33 cellular contexts compared by ENCODE assay signal in the genomic region with DNA sequence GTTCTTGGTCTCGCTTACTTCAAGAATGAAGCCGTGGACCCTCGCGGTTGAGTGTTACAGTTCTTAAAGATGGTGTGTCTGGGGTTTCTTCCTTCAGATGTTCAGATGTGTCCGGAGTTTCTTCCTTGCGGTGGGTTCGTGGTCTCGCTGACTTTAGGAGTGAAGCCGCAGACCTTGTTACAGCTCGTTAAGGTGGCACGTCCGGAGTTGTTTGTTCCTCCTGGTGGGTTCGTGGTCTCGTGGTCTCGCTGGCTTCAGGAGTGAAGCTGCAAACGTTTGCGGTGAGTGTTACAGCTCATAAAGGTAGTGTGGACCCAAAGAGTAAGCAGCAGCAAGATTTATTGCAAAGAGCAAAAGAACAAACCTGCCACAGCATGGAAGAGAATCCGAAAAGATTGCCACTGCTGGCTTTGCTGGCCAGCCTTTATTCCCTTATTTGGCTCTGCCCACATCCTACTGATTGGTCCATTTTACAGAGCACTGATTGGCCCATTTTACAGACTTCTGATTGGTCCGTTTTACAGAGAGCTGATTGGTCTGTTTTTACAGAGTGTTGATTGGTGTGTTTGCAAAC. TPM values are rescaled to one million over a fixed set of nuclear protein-coding genes. Genes with fewer than 3 reads are reported as not detected.
"Had no signal": no experiment of that assay in that cellular context is flagged by ENCODE, and none has a peak within 500 bp of the region (broad histone marks: within the 10 kb centered on the region; RNA-seq: fewer than 3 reads in every experiment).

No MANE protein-coding gene starts in this region.

- DNase-seq: dermis blood vessel endothelial cell; effector memory CD4-positive, alpha-beta T cell; foreskin keratinocyte; heart left ventricle; kidney; left ventricle myocardium superior; lower lobe of right lung; naive B cell; pancreas; stimulated activated CD4-positive, alpha-beta T cell treated with anti-CD3 and anti-CD28 coated beads, Interleukin-12 subunit alpha, Interleukin-12 subunit beta, amount 100 ng/mL, for 4 hours; stimulated activated CD4-positive, alpha-beta T cell treated with anti-CD3 and anti-CD28 coated beads, Interleukin-1b, Interleukin-23, amount 100 ng/mL, for 48 hours; stimulated activated CD4-positive, alpha-beta T cell treated with anti-CD3 and anti-CD28 coated beads, Interleukin-4, amount 100 ng/mL, for 1 hour; stimulated activated CD8-positive, alpha-beta memory T cell treated with anti-CD3 and anti-CD28 coated beads, Interleukin-4, amount 100 ng/mL, for 48 hours; stimulated activated naive CD4-positive, alpha-beta T cell; stimulated activated naive CD8-positive, alpha-beta T cell treated with anti-CD3 and anti-CD28 coated beads, Interleukin-15, amount 100 ng/mL, for 72 hours; trophoblast cell had no signal

- H3K4me3 ChIP-seq: esophagus muscularis mucosa, gastroesophageal sphincter, heart left ventricle, hepatocyte, lower lobe of right lung, pancreas, smooth muscle cell, suprapubic skin had no signal

- H3K27ac ChIP-seq: esophagus muscularis mucosa, foreskin keratinocyte, gastroesophageal sphincter, heart left ventricle, hepatocyte, lower lobe of right lung, neutrophil, pancreas, suprapubic skin had no signal

- H3K27me3 ChIP-seq: esophagus muscularis mucosa, foreskin keratinocyte, gastroesophageal sphincter, heart left ventricle, hepatocyte, neutrophil, pancreas, suprapubic skin had no signal

- ATAC-seq: foreskin keratinocyte; gastroesophageal sphincter; heart left ventricle; left ventricle myocardium superior; lower lobe of right lung; natural killer cell treated with Interleukin-12 subunit alpha and Interleukin-12 subunit beta and Interleukin-15 and Interleukin-18, amount 100 ng/mL, for 72 hours; pancreas; sciatic nerve; stimulated activated naive CD8-positive, alpha-beta T cell treated with anti-CD3 and anti-CD28 coated beads, Interleukin-15, amount 100 ng/mL, for 72 hours had no signal

- H3K36me3 ChIP-seq: esophagus muscularis mucosa, gastroesophageal sphincter, heart left ventricle, lower lobe of right lung, neutrophil, pancreas, suprapubic skin had no signal

- H3K4me1 ChIP-seq: esophagus muscularis mucosa, foreskin keratinocyte, gastroesophageal sphincter, heart left ventricle, lower lobe of right lung, pancreas, suprapubic skin had no signal

- H3K9me3 ChIP-seq: esophagus muscularis mucosa, gastroesophageal sphincter, heart left ventricle, lower lobe of right lung, neutrophil, pancreas, suprapubic skin had no signal

RNA-seq across cellular contexts. Expression of a gene that starts 27.1 kb away (rescaled TPM):
- total RNA-seq: dermis blood vessel endothelial cell; endothelial cell of umbilical vein; epithelial cell of proximal tubule; fibroblast of lung; foreskin keratinocyte; mesenteric fat pad; natural killer cell treated with Interleukin-12 subunit alpha and Interleukin-12 subunit beta and Interleukin-15 and Interleukin-18, amount 100 ng/mL, for 72 hours; pancreas; pulmonary artery endothelial cell; suprapubic skin had no signal
- polyA plus RNA-seq: endothelial cell of umbilical vein, fibroblast of lung, foreskin keratinocyte, hepatocyte, pancreas had no signal

RNA-seq across cellular contexts. Expression of a gene that starts 55.6 kb away (rescaled TPM):
- total RNA-seq: dermis blood vessel endothelial cell; endothelial cell of umbilical vein; epithelial cell of proximal tubule; esophagus muscularis mucosa; fibroblast of lung; foreskin keratinocyte; heart left ventricle; left ventricle myocardium superior; lower lobe of right lung; mesenteric fat pad; natural killer cell treated with Interleukin-12 subunit alpha and Interleukin-12 subunit beta and Interleukin-15 and Interleukin-18, amount 100 ng/mL, for 72 hours; neural crest cell; omental fat pad; pancreas; posterior vena cava; pulmonary artery endothelial cell; sciatic nerve; smooth muscle cell; suprapubic skin; urinary bladder had no signal
- polyA plus RNA-seq: endothelial cell of umbilical vein, fibroblast of lung, foreskin keratinocyte, heart left ventricle, pancreas, smooth muscle cell, urinary bladder had no signal
